In the genomic region with DNA sequence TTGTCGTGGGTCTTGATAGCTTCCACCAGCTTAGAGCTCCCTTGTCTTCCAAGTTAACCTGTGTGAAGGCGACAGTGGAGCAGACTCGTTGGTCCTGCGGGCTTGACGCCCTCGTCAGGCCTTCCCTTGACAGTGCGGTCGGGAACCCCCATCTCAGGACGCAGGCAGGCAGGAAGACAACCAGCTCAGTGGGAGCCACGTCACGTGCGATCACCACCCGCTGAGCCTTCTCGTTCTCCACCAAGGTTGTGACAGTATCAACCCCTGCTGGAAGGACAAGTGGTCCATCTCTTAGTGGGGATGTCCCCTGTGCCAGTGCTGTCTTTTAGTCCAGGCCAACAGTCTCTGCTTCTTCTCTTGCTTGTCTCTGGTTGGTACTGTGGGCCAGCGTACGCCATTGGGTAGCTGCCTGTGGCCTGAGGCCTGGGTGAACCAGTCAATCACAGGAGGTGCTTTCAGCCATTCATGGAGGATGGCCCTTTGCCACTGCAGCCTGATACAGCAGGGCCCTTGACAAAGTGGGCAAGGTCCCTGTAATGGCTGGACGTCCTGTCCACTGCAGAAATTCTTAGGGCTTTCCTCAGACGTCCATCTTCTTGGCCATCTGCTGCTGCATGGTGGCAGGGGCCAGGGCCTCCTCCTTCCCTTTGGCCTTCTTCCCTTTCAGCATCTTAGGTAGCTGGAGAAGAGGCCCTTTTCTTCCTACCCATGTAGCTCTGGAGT, we compare ENCODE assay signal across 18 cellular contexts. TPM values are rescaled to one million over a fixed set of nuclear protein-coding genes. Genes with fewer than 3 reads are reported as not detected.
A peak's percentile ranks its signal among the peaks of the same experiment; 100 is the strongest.
DNase-seq lines count a peak whose midpoint lies in the region; ATAC-seq and TF ChIP-seq lines count a peak whose summit lies in the region.
"Had no signal": no experiment of that assay in that cellular context is flagged by ENCODE, and none has a peak within 500 bp of the region (broad histone marks: within the 10 kb centered on the region; RNA-seq: fewer than 3 reads in every experiment).

No MANE protein-coding gene starts in this region.

- H3K27me3 ChIP-seq in GM23338 (ENCODE audit: insufficient read depth) (no peaks in the 10 kb centered on the region), transverse colon (no peaks in the 10 kb centered on the region)
- H3K27me3 ChIP-seq: breast epithelium had no signal

- no peak for TF ChIP-seq POLR2A in transverse colon (IDR thresholded peaks at IDR 0.05)

- in situ Hi-C loops in transverse colon (cut with MboI; ENCODE audit: low pct_ligation_motif_present in 1 of 4, low pct_unique_long_range_greater_than_20kb in 1 of 4, low sequenced_read_pairs in 3 of 4) = no loop called here

- H3K4me1 ChIP-seq in GM23338 (ENCODE audit: insufficient read depth) (peaks cover under 1% of the 10 kb centered on the region; the same call in 1 of the 2 replicates), transverse colon (peaks cover 0 to 5% (median 0%) of the 10 kb centered on the region in 4 donors)
- H3K4me1 ChIP-seq: breast epithelium, Caco-2 had no signal

- H3K4me3 ChIP-seq in GM23338 (no peak overlapping the region), transverse colon (no peak overlapping the region)
- H3K4me3 ChIP-seq: breast epithelium, smooth muscle cell had no signal

- POLR2A ChIA-PET in WTC11 (lab: Charles Lee) = interaction anchor here (0.6 kb wide), 1 partner anchor 315 kb away, joined by 6 read pairs; no protein-coding TSS in a partner anchor
- POLR2A ChIA-PET in activated CD4-positive, alpha-beta T cell treated with anti-CD3 and anti-CD28 coated beads for 36 hours (lab: Charles Lee) = no interaction called here

- H3K27ac Mint-ChIP-seq in GM23338 (no peak overlapping the region), WTC11 (no peak overlapping the region)
- peak overlapping the region; percentile 27 for H3K27ac Mint-ChIP-seq in stimulated activated effector memory CD8-positive, alpha-beta T cell treated with anti-CD3 and anti-CD28 coated beads, Interleukin-12 subunit alpha, Interleukin-12 subunit beta, amount 100 ng/mL, for 72 hours
- no peak overlapping the region for H3K27ac Mint-ChIP-seq in activated CD4-positive, alpha-beta T cell treated with anti-CD3 and anti-CD28 coated beads for 36 hours
- H3K27ac Mint-ChIP-seq: effector memory CD8-positive, alpha-beta T cell; natural killer cell; progenitor cell of endocrine pancreas had no signal

- peak; percentile 39 to 77 for TF ChIP-seq CTCF in GM23338 (conservative IDR thresholded peaks at IDR 0.05; ENCODE audit: low read depth in 2 of 2)
- TF ChIP-seq CTCF in WTC11 (IDR thresholded peaks at IDR 0.05) = no peak
- no peak for TF ChIP-seq CTCF in transverse colon (IDR thresholded peaks at IDR 0.05)

- peaks cover 3% of the 10 kb centered on the region for H4K20me1 ChIP-seq in GM23338 (replicated peaks; ENCODE audit: insufficient read depth)

- H3K4me1 Mint-ChIP-seq in GM23338 (peaks cover 27% of the 10 kb centered on the region), WTC11 (peaks cover 16% of the 10 kb centered on the region)
- no peaks in the 10 kb centered on the region for H3K4me1 Mint-ChIP-seq in stimulated activated effector memory CD8-positive, alpha-beta T cell treated with anti-CD3 and anti-CD28 coated beads, Interleukin-12 subunit alpha, Interleukin-12 subunit beta, amount 100 ng/mL, for 72 hours
- H3K4me1 Mint-ChIP-seq in activated CD4-positive, alpha-beta T cell treated with anti-CD3 and anti-CD28 coated beads for 36 hours = no peaks in the 10 kb centered on the region

- no peak for TF ChIP-seq EP300 in transverse colon (IDR thresholded peaks at IDR 0.05; ENCODE audit: low read depth)

- H3K9me3 ChIP-seq in transverse colon = no peaks in the 10 kb centered on the region
- H3K9me3 ChIP-seq: breast epithelium, Caco-2 had no signal

- peaks cover 9% of the 10 kb centered on the region; the same call in 1 of the 2 replicates for H3K79me2 ChIP-seq in GM23338 (replicated peaks; ENCODE audit: insufficient read depth)

- H3K4me3 Mint-ChIP-seq in GM23338 = no peak overlapping the region
- H3K4me3 Mint-ChIP-seq in WTC11 = no peak overlapping the region
- no peak overlapping the region for H3K4me3 Mint-ChIP-seq in stimulated activated effector memory CD8-positive, alpha-beta T cell treated with anti-CD3 and anti-CD28 coated beads, Interleukin-12 subunit alpha, Interleukin-12 subunit beta, amount 100 ng/mL, for 72 hours
- H3K4me3 Mint-ChIP-seq in activated CD4-positive, alpha-beta T cell treated with anti-CD3 and anti-CD28 coated beads for 36 hours = no peak overlapping the region
- H3K4me3 Mint-ChIP-seq: effector memory CD8-positive, alpha-beta T cell; natural killer cell had no signal

- CTCF ChIA-PET in WTC11 (lab: Charles Lee) = interaction anchor here (0.7 to 2.3 kb wide), 36 partner anchors 8 to 157 kb away, joined by 3 to 15 read pairs (median 4); a partner anchor contains a TSS
- CTCF ChIA-PET in activated CD4-positive, alpha-beta T cell treated with anti-CD3 and anti-CD28 coated beads for 36 hours (lab: Charles Lee) = interaction anchor here (0.9 kb wide), 1 partner anchor 217 kb away, joined by 3 read pairs; no protein-coding TSS in a partner anchor

- no peaks in the 10 kb centered on the region for H3K9me2 ChIP-seq in GM23338 (ENCODE audit: insufficient read depth)

- ATAC-seq in GM23338 (peak; percentile 95), WTC11 (peak; percentile 93), HG02610 (IDR thresholded peaks at IDR 0.05; ENCODE audit: unreplicated experiment) (no peak)
- ATAC-seq in stimulated activated effector memory CD8-positive, alpha-beta T cell treated with anti-CD3 and anti-CD28 coated beads, Interleukin-12 subunit alpha, Interleukin-12 subunit beta, amount 100 ng/mL, for 72 hours = no peak
- no peak for ATAC-seq in activated CD4-positive, alpha-beta T cell treated with anti-CD3 and anti-CD28 coated beads for 36 hours
- ATAC-seq: effector memory CD8-positive, alpha-beta T cell; natural killer cell had no signal

- H3K36me3 ChIP-seq in GM23338 (ENCODE audit: insufficient read depth) (no peaks in the 10 kb centered on the region), transverse colon (no peaks in the 10 kb centered on the region)
- H3K36me3 ChIP-seq: breast epithelium had no signal

- H3F3A ChIP-seq in GM23338 (replicated peaks; ENCODE audit: low read depth) = no peaks in the 10 kb centered on the region

- peaks cover 3% of the 10 kb centered on the region for H3K27me3 Mint-ChIP-seq in GM23338 (ENCODE audit: insufficient read depth, low read depth, poor library complexity)
- H3K27me3 Mint-ChIP-seq in WTC11 (ENCODE audit: low read depth) = no peaks in the 10 kb centered on the region
- H3K27me3 Mint-ChIP-seq in activated CD4-positive, alpha-beta T cell treated with anti-CD3 and anti-CD28 coated beads for 36 hours = no peaks in the 10 kb centered on the region
- H3K27me3 Mint-ChIP-seq: effector memory CD8-positive, alpha-beta T cell; progenitor cell of endocrine pancreas had no signal

- no peak overlapping the region for H3K4me2 ChIP-seq in GM23338
- H3K4me2 ChIP-seq: smooth muscle cell had no signal

- H3K9me3 Mint-ChIP-seq in GM23338 (no peaks in the 10 kb centered on the region; the same call in 2 of the 3 replicates), WTC11 (no peaks in the 10 kb centered on the region)
- no peaks in the 10 kb centered on the region for H3K9me3 Mint-ChIP-seq in stimulated activated effector memory CD8-positive, alpha-beta T cell treated with anti-CD3 and anti-CD28 coated beads, Interleukin-12 subunit alpha, Interleukin-12 subunit beta, amount 100 ng/mL, for 72 hours
- H3K9me3 Mint-ChIP-seq in activated CD4-positive, alpha-beta T cell treated with anti-CD3 and anti-CD28 coated beads for 36 hours (ENCODE audit: low read depth) = no peaks in the 10 kb centered on the region
- H3K9me3 Mint-ChIP-seq: effector memory CD8-positive, alpha-beta T cell; natural killer cell had no signal

- no peaks in the 10 kb centered on the region; the same call in 2 of the 3 replicates for H3K36me3 Mint-ChIP-seq in GM23338 (ENCODE audit: low read depth)
- no peaks in the 10 kb centered on the region for H3K36me3 Mint-ChIP-seq in WTC11
- no peaks in the 10 kb centered on the region for H3K36me3 Mint-ChIP-seq in stimulated activated effector memory CD8-positive, alpha-beta T cell treated with anti-CD3 and anti-CD28 coated beads, Interleukin-12 subunit alpha, Interleukin-12 subunit beta, amount 100 ng/mL, for 72 hours
- peaks cover 5% of the 10 kb centered on the region for H3K36me3 Mint-ChIP-seq in activated CD4-positive, alpha-beta T cell treated with anti-CD3 and anti-CD28 coated beads for 36 hours (ENCODE audit: low read depth)
- H3K36me3 Mint-ChIP-seq: natural killer cell had no signal

- WGBS in transverse colon (ENCODE audit: low coverage in 1 of 2), 2 donors = 89 to 90% methylated on average over 8 to 18 of the region's 18 CpGs

- DNase-seq in GM23338 (ENCODE audit: low spot score) (peak; percentile 84), WTC11 (ENCODE audit: low spot score) (peak; percentile 78), iPS-NIHi11 (ENCODE audit: low spot score) (peak; percentile 61), transverse colon (no peak), amniotic stem cell (lab: John Stamatoyannopoulos, UW) (no peak)
- DNase-seq in stimulated activated effector memory CD8-positive, alpha-beta T cell treated with anti-CD3 and anti-CD28 coated beads, Interleukin-12 subunit alpha, Interleukin-12 subunit beta, amount 100 ng/mL, for 72 hours (ENCODE audit: low spot score in 2 of 2) = no peak
- DNase-seq in activated CD4-positive, alpha-beta T cell treated with anti-CD3 and anti-CD28 coated beads for 36 hours = no peak
- DNase-seq: activated CD4-positive, alpha-beta T cell treated with anti-CD3 and anti-CD28 coated beads, Interleukin-2, amount 50 U/mL, for 4 hours; Caco-2; effector memory CD8-positive, alpha-beta T cell; mesenchymal stem cell; natural killer cell; NCI-H146; stimulated activated CD4-positive, alpha-beta T cell treated with anti-CD3 and anti-CD28 coated beads, Interleukin-4, amount 100 ng/mL, for 24 hours had no signal

- H3K27ac ChIP-seq in GM23338 (ENCODE audit: low read depth) = no peak overlapping the region
- no peak overlapping the region for H3K27ac ChIP-seq in transverse colon
- H3K27ac ChIP-seq: breast epithelium had no signal

- intact Hi-C loops in transverse colon (cut with DNase I; ENCODE audit: low total_unique reads) = no loop called here
- intact Hi-C loops in activated CD4-positive, alpha-beta T cell treated with anti-CD3 and anti-CD28 coated beads for 36 hours (cut with DNase I, micrococcal nuclease) = no loop called here

- no peak overlapping the region for H2AFZ ChIP-seq in GM23338

TF ChIP-seq in GM23338, 12 proteins besides CTCF, POLR2A, EP300 and RAD21:
- TF ChIP-seq CREB1 (CRISPR knock-in tag; IDR thresholded peaks at IDR 0.05; ENCODE audit: low read depth) = peak; percentile 42; the same call in 1 of the 2 replicates
- no peak for TF ChIP-seq JUNB (IDR thresholded peaks at IDR 0.05; ENCODE audit: unreplicated experiment)

TF ChIP-seq in WTC11, 78 proteins besides CTCF, POLR2A, EP300 and RAD21 (continues in another document):
- TF ChIP-seq NFYB (CRISPR knock-in tag; conservative IDR thresholded peaks at IDR 0.05; ENCODE audit: low read depth) = no peak
- TF ChIP-seq ZNF671 (CRISPR knock-in tag; IDR thresholded peaks at IDR 0.05) = no peak

RNA-seq across cellular contexts. Expression of a gene that starts 31.4 kb away (rescaled TPM):
- 13.4 and 19.0 TPM in 2 replicates for total RNA-seq in GM23338 (2014; rRNA removed; shearing (Covaris generic))
- 8.0 and 8.2 TPM in 2 replicates for polyA plus RNA-seq in GM23338 (2016; fragmentation: Nextera tagmentation; extraction: Ambion mirVana)
- total RNA-seq in WTC11 (2021) (21.0 to 24.7 TPM (median 24.2 TPM) in 3 replicates), transverse colon (10 to 100 TPM; 12.4 to 77.4 (median 17.3) TPM)
- 1 to 10 TPM; 8.0 to 9.4 TPM for total RNA-seq in activated CD4-positive, alpha-beta T cell treated with anti-CD3 and anti-CD28 coated beads for 36 hours

Comparison
In these comparisons a context has a peak if more than half of its experiments do, and no peak if none do; other contexts are left out.
1. ATAC-seq: peak in GM23338 (single experiment) and WTC11 (single experiment); none in stimulated activated effector memory CD8-positive, alpha-beta T cell treated with anti-CD3 and anti-CD28 coated beads, Interleukin-12 subunit alpha, Interleukin-12 subunit beta, amount 100 ng/mL, for 72 hours (single experiment), HG02610 (single experiment) and activated CD4-positive, alpha-beta T cell treated with anti-CD3 and anti-CD28 coated beads for 36 hours (single experiment).
2. DNase-seq: peak in GM23338 (single experiment), WTC11 (single experiment) and iPS-NIHi11 (single experiment); none in stimulated activated effector memory CD8-positive, alpha-beta T cell treated with anti-CD3 and anti-CD28 coated beads, Interleukin-12 subunit alpha, Interleukin-12 subunit beta, amount 100 ng/mL, for 72 hours (0 of 2), transverse colon (single experiment), activated CD4-positive, alpha-beta T cell treated with anti-CD3 and anti-CD28 coated beads for 36 hours (single experiment) and amniotic stem cell (single experiment).
3. CTCF ChIP-seq: peak in GM23338 (2 of 2); none in WTC11 (single experiment) and transverse colon (0 of 5).